In the genomic region with DNA sequence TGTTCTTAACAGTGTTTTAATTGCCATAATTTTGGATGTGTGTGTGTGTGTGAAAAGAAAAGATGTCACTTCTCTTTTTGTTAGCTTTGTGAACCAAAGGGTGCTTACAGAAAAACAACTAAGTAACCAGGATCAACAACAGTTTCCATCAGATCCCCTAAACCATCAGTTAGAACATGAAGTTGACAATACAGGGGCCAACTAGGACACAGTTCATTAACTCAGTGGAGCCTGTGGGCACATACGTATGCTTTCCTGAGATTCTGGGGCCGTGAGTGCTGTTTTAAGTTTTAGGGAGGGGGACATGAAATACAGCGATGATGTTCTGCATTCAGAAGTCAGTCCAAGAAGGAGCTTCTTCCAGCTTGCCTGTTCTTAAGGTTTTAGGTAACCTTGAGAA, we compare ENCODE assay signal across 20 cellular contexts.
"Had no signal": no experiment of that assay in that cellular context is flagged by ENCODE, and none has a peak within 500 bp of the region (broad histone marks: within the 10 kb centered on the region; RNA-seq: fewer than 3 reads in every experiment).

No MANE protein-coding gene starts in this region.

- H3K36me3 ChIP-seq: WERI-Rb-1 had no signal

- H3K36me3 Mint-ChIP-seq: natural killer cell treated with Interleukin-12 subunit alpha and Interleukin-12 subunit beta and Interleukin-15 and Interleukin-18, amount 100 ng/mL, for 72 hours had no signal

- H3K27ac Mint-ChIP-seq: activated CD8-positive, alpha-beta T cell treated with anti-CD3 and anti-CD28 coated beads, Interleukin-2, amount 10 ng/mL, durations not matched to agents 7 days and 5 days; activated naive CD8-positive, alpha-beta T cell treated with anti-CD3 and anti-CD28 coated beads, Interleukin-2, amount 50 U/mL, for 24 hours; activated T-helper 1 cell treated with anti-CD3 and anti-CD28 coated beads, Interleukin-12 subunit alpha, Interleukin-12 subunit beta, Interleukin-2, Interleukin-4 antibody, amounts not matched to agents 30 ng/mL and 10 ng/mL and 1 ng/mL, durations not matched to agents 14 hours and 24 hours and 36 hours; natural killer cell treated with Interleukin-12 subunit alpha and Interleukin-12 subunit beta and Interleukin-15 and Interleukin-18, amount 100 ng/mL, for 72 hours had no signal

- H3K4me3 ChIP-seq: body of pancreas, hepatocyte, spleen had no signal

- H3K4me1 ChIP-seq: body of pancreas, spleen had no signal

- H3K4me1 Mint-ChIP-seq: activated naive CD8-positive, alpha-beta T cell treated with anti-CD3 and anti-CD28 coated beads, Interleukin-2, amount 50 U/mL, for 24 hours had no signal

- H3K4me2 ChIP-seq: hepatocyte had no signal

- H2AFZ ChIP-seq: hepatocyte had no signal

- DNase-seq: activated CD4-positive, alpha-beta T cell treated with anti-CD3 and anti-CD28 coated beads for 1 hour; activated CD4-positive, alpha-beta T cell treated with anti-CD3 and anti-CD28 coated beads, Interleukin-2, amount 50 U/mL, for 1 hour; activated CD8-positive, alpha-beta T cell treated with anti-CD3 and anti-CD28 coated beads, Interleukin-2, amount 10 ng/mL, durations not matched to agents 7 days and 5 days; activated gamma-delta T cell; activated naive CD4-positive, alpha-beta T cell treated with anti-CD3 and anti-CD28 coated beads, Interleukin-2, amount 50 U/mL, for 16 hours; activated naive CD8-positive, alpha-beta T cell treated with anti-CD3 and anti-CD28 coated beads, Interleukin-2, amount 50 U/mL, for 24 hours; body of pancreas; effector CD8-positive, alpha-beta T cell; foreskin melanocyte; left ventricle myocardium superior; mammary epithelial cell; spleen; stimulated activated CD4-positive, alpha-beta T cell treated with anti-CD3 and anti-CD28 coated beads, Interleukin-4, amount 100 ng/mL, for 4 hours; stimulated activated naive CD8-positive, alpha-beta T cell treated with anti-CD3 and anti-CD28 coated beads, Interleukin-15, Interleukin-2, amounts not matched to agents 100 U/mL and 50 U/mL, for 24 hours; T-helper 1 cell; WERI-Rb-1 had no signal

- H3K4me3 Mint-ChIP-seq: activated CD8-positive, alpha-beta T cell treated with anti-CD3 and anti-CD28 coated beads, Interleukin-2, amount 10 ng/mL, durations not matched to agents 7 days and 5 days; activated naive CD8-positive, alpha-beta T cell treated with anti-CD3 and anti-CD28 coated beads, Interleukin-2, amount 50 U/mL, for 24 hours; activated T-helper 1 cell treated with anti-CD3 and anti-CD28 coated beads, Interleukin-12 subunit alpha, Interleukin-12 subunit beta, Interleukin-2, Interleukin-4 antibody, amounts not matched to agents 30 ng/mL and 10 ng/mL and 1 ng/mL, durations not matched to agents 14 hours and 24 hours and 36 hours; natural killer cell treated with Interleukin-12 subunit alpha and Interleukin-12 subunit beta and Interleukin-15 and Interleukin-18, amount 100 ng/mL, for 72 hours had no signal

- H3K9me3 Mint-ChIP-seq: activated naive CD8-positive, alpha-beta T cell treated with anti-CD3 and anti-CD28 coated beads, Interleukin-2, amount 50 U/mL, for 24 hours; activated T-helper 1 cell treated with anti-CD3 and anti-CD28 coated beads, Interleukin-12 subunit alpha, Interleukin-12 subunit beta, Interleukin-2, Interleukin-4 antibody, amounts not matched to agents 30 ng/mL and 10 ng/mL and 1 ng/mL, durations not matched to agents 14 hours and 24 hours and 36 hours; natural killer cell treated with Interleukin-12 subunit alpha and Interleukin-12 subunit beta and Interleukin-15 and Interleukin-18, amount 100 ng/mL, for 72 hours had no signal

- H3K79me2 ChIP-seq: hepatocyte had no signal

- ATAC-seq: activated CD8-positive, alpha-beta T cell treated with anti-CD3 and anti-CD28 coated beads, Interleukin-2, amount 10 ng/mL, durations not matched to agents 7 days and 5 days; activated naive CD8-positive, alpha-beta T cell treated with anti-CD3 and anti-CD28 coated beads, Interleukin-2, amount 50 U/mL, for 24 hours; body of pancreas; esophagus mucosa; left ventricle myocardium superior; natural killer cell treated with Interleukin-12 subunit alpha and Interleukin-12 subunit beta and Interleukin-15 and Interleukin-18, amount 100 ng/mL, for 72 hours; stimulated activated naive CD8-positive, alpha-beta T cell treated with anti-CD3 and anti-CD28 coated beads, Interleukin-15, Interleukin-2, amounts not matched to agents 100 U/mL and 50 U/mL, for 24 hours had no signal

- H3K27ac ChIP-seq: body of pancreas, spleen, WERI-Rb-1 had no signal

- H3K27me3 Mint-ChIP-seq: activated naive CD8-positive, alpha-beta T cell treated with anti-CD3 and anti-CD28 coated beads, Interleukin-2, amount 50 U/mL, for 24 hours had no signal

- H3K9me3 ChIP-seq: body of pancreas, spleen had no signal

- H3K27me3 ChIP-seq: body of pancreas, hepatocyte had no signal
